Comparison of ENCODE assay signal across 11 cellular contexts in the genomic region with DNA sequence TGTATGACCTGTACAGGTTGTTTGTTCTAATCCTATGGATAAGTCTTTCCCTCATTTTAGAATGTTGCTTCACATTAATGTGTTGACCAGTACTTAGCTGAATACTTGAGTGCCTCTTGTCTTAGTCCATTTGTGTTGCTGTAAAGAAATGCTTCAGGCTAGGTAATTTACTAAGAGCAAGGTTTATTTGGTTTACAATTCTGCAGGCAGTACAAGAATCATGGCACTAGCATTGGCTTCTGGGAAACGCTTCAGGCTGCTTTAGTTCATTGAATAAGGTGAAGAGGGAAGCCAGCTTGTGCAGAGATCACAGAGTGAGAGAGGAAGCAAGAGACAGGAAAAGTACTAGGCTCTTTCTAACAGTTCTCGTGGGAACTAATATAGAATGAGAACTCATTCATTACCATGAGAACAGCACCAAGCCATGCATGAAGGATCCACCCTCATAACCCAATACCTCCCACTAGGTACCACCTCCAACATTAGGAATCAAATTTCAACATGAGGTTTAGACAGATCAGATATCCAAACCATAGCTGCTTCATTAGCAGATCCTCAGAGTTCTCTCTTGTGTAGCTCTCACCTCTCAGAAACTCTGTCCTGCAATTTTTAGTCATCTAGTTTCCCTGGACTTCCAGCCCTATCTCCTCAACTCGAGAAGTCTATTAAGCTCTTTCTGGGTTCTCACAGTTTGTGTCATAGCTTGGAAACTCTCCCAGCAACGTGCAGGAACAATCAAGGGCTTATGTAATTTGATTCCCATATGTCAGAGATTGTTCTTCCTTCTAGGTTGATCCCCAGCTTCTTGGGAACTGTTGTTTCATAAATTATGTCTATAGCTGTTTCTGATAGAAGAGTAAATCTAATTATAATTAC.
A peak's percentile ranks its signal among the peaks of the same experiment; 100 is the strongest.
DNase-seq lines count a peak whose midpoint lies in the region; ATAC-seq, FAIRE-seq and TF ChIP-seq lines count a peak whose summit lies in the region.
"Had no signal": no experiment of that assay in that cellular context is flagged by ENCODE, and none has a peak within 500 bp of the region (broad histone marks: within the 10 kb centered on the region; RNA-seq: fewer than 3 reads in every experiment).

No MANE protein-coding gene starts in this region.

- H2AK5ac ChIP-seq in H9 (ENCODE audit: insufficient read length, low read length): no peak overlapping the region

- H3K27me3 ChIP-seq in H9 (ENCODE audit: insufficient read depth, low read length): no peaks in the 10 kb centered on the region
- H3K27me3 ChIP-seq in HepG2 (ENCODE audit: control insufficient read depth in 1 of 2, insufficient read depth in 2 of 2, low read length in 2 of 2): no peaks in the 10 kb centered on the region
- H3K27me3 ChIP-seq in tibial artery: no peaks in the 10 kb centered on the region

- H3K9ac ChIP-seq in H9 (ENCODE audit: extremely low read depth, insufficient read length, low read length) (no peak overlapping the region), HepG2 (ENCODE audit: insufficient read depth, low read depth, low read length) (no peak overlapping the region)

- H3K56ac ChIP-seq in H9 (ENCODE audit: insufficient read length, low read depth, low read length): no peak overlapping the region

- no peak for FAIRE-seq in HepG2 (lab: Jason Lieb, UNC)

- H4K8ac ChIP-seq in H9 (replicated peaks; ENCODE audit: insufficient read length, low read depth, low read length): no peak overlapping the region

- intact Hi-C loops in cardiac septum (cut with DNase I): no loop called here
- intact Hi-C loops in HepG2 (cut with micrococcal nuclease; ENCODE audit: unreplicated experiment): no loop called here
- intact Hi-C loops in tibial artery (cut with DNase I; ENCODE audit: low total_unique reads): no loop called here

- H3K36me3 Mint-ChIP-seq in H9 (ENCODE audit: insufficient read depth in 1 of 3, low read depth in 3 of 3): peaks cover 0 to 3% (median 1%) of the 10 kb centered on the region in 3 experiments; a peak in 1 of 7 replicates

- no peak overlapping the region for H2BK12ac ChIP-seq in H9 (ENCODE audit: insufficient read length, low read depth, low read length)

- no peak for TF ChIP-seq POLR2A in HepG2 (IDR thresholded peaks at IDR 0.05; ENCODE audit: insufficient read depth in 1 of 2, low read depth in 2 of 2, low read length in 2 of 2)

- H3K4ac ChIP-seq in H9 (ENCODE audit: low read depth, low read length): no peak overlapping the region

- no peak overlapping the region for H2BK15ac ChIP-seq in H9 (ENCODE audit: low read depth, low read length)

- TF ChIP-seq EP300 in HepG2 (IDR thresholded peaks at IDR 0.05; ENCODE audit: low read depth in 2 of 2, low read length in 2 of 2): no peak
- TF ChIP-seq EP300 in HepG2 (CRISPR knock-in tag; IDR thresholded peaks at IDR 0.05; ENCODE audit: borderline replicate concordance): no peak

- H3K27ac ChIP-seq in 22Rv1: peak overlapping the region; percentile 68
- H3K27ac ChIP-seq in H9 (ENCODE audit: insufficient read length, low read depth, low read length): no peak overlapping the region
- H3K27ac ChIP-seq in HepG2 (ENCODE audit: extremely low read length, insufficient read depth, low read length): no peak overlapping the region
- no peak overlapping the region for H3K27ac ChIP-seq in tibial artery
- H3K27ac ChIP-seq: C4-2B had no signal

- H3K23ac ChIP-seq in H9 (ENCODE audit: insufficient read length, low read depth, low read length): no peak overlapping the region

- TF ChIP-seq RAD21 in HepG2 (CRISPR knock-in tag; IDR thresholded peaks at IDR 0.05): no peak

- H4K20me1 ChIP-seq in H9 (ENCODE audit: control insufficient read depth, insufficient read depth, insufficient read length) (no peaks in the 10 kb centered on the region), HepG2 (ENCODE audit: insufficient read depth, low read length) (no peaks in the 10 kb centered on the region)

- CTCF ChIA-PET in HepG2 (lab: Yijun Ruan, JAX; ENCODE audit: low intra/inter-chr PET ratio, low total read pairs): no interaction called here

- no peak for TF ChIP-seq CTCF in 22Rv1 (IDR thresholded peaks at IDR 0.05)
- no peak for TF ChIP-seq CTCF in H9 (conservative IDR thresholded peaks at IDR 0.05)
- TF ChIP-seq CTCF in fibroblast of mammary gland (conservative IDR thresholded peaks at IDR 0.05; ENCODE audit: control insufficient read depth, insufficient read depth, low read depth, low read length): no peak
- no peak for TF ChIP-seq CTCF in HepG2 (CRISPR knock-in tag; IDR thresholded peaks at IDR 0.05)
- no peak for TF ChIP-seq CTCF in tibial artery (IDR thresholded peaks at IDR 0.05)

- H2BK120ac ChIP-seq in H9 (ENCODE audit: low read depth, low read length, poor library complexity, severe bottlenecking): no peak overlapping the region

- H3K36me3 ChIP-seq in HepG2 (replicated peaks in 1 of 2; ENCODE audit: control insufficient read depth in 1 of 2, insufficient read depth in 2 of 2, low read length in 2 of 2) (no peaks in the 10 kb centered on the region), tibial artery (no peaks in the 10 kb centered on the region)

- in situ Hi-C loops in HepG2 (cut with HindIII; ENCODE audit: extremely low pct_ligation_motif_present, low pct_unique_long_range_greater_than_20kb): no loop called here

- H3K27ac Mint-ChIP-seq in H9: peak overlapping the region; percentile 31 to 88 (median 64); a peak in 5 of 7 replicates
- H3K27ac Mint-ChIP-seq: activated naive CD8-positive, alpha-beta T cell treated with anti-CD3 and anti-CD28 coated beads, Interleukin-2, amount 50 U/mL, for 24 hours had no signal

- POLR2A ChIA-PET in HepG2 (lab: Yijun Ruan, JAX): no interaction called here

- no peak overlapping the region for H3K4me3 Mint-ChIP-seq in H9
- H3K4me3 Mint-ChIP-seq: activated naive CD8-positive, alpha-beta T cell treated with anti-CD3 and anti-CD28 coated beads, Interleukin-2, amount 50 U/mL, for 24 hours had no signal

- H3K4me1 Mint-ChIP-seq in H9: peaks cover 12 to 13% of the 10 kb centered on the region in 2 experiments
- H3K4me1 Mint-ChIP-seq: activated naive CD8-positive, alpha-beta T cell treated with anti-CD3 and anti-CD28 coated beads, Interleukin-2, amount 50 U/mL, for 24 hours had no signal

- no peak for DNase-seq in H9
- peak; percentile 14 to 78 for DNase-seq in NCI-H524 (lab: John Stamatoyannopoulos, UW)
- DNase-seq in fibroblast of mammary gland (ENCODE audit: low read depth): peak; percentile 94
- DNase-seq in cardiac septum (ENCODE audit: low spot score): no peak
- no peak for DNase-seq in HepG2 (ENCODE audit: low spot score)
- DNase-seq in tibial artery: no peak
- DNase-seq: activated naive CD8-positive, alpha-beta T cell treated with anti-CD3 and anti-CD28 coated beads, Interleukin-2, amount 50 U/mL, for 24 hours; T1000 had no signal

- H3K18ac ChIP-seq in H9 (ENCODE audit: insufficient read length, low read depth, low read length): no peak overlapping the region

- H3K4me1 ChIP-seq in H9 (ENCODE audit: insufficient read depth, low read length): no peaks in the 10 kb centered on the region; the same call in 1 of the 2 replicates
- H3K4me1 ChIP-seq in HepG2 (ENCODE audit: insufficient read depth, low read length): no peaks in the 10 kb centered on the region
- H3K4me1 ChIP-seq in tibial artery: no peaks in the 10 kb centered on the region

- no peak overlapping the region for H4K5ac ChIP-seq in H9 (ENCODE audit: insufficient read length, low read depth, low read length)

- no peaks in the 10 kb centered on the region for H3K23me2 ChIP-seq in H9 (ENCODE audit: insufficient read length, low read depth, low read length, poor library complexity, severe bottlenecking)

- H3T11ph ChIP-seq in H9 (ENCODE audit: low read length): no peak overlapping the region

- H3K79me1 ChIP-seq in H9 (ENCODE audit: insufficient read depth, low read depth, low read length, poor library complexity, severe bottlenecking): no peaks in the 10 kb centered on the region

- H3K9me3 Mint-ChIP-seq in H9: peaks cover 0 to 3% of the 10 kb centered on the region in 2 experiments; a peak in 1 of 5 replicates

- no peak for ATAC-seq in HG03196 (IDR thresholded peaks at IDR 0.05; ENCODE audit: unreplicated experiment)
- ATAC-seq in HepG2: no peak
- ATAC-seq: activated naive CD8-positive, alpha-beta T cell treated with anti-CD3 and anti-CD28 coated beads, Interleukin-2, amount 50 U/mL, for 24 hours had no signal

- H3K27me3 Mint-ChIP-seq in H9 (ENCODE audit: low read depth): no peaks in the 10 kb centered on the region
- H3K27me3 Mint-ChIP-seq: activated naive CD8-positive, alpha-beta T cell treated with anti-CD3 and anti-CD28 coated beads, Interleukin-2, amount 50 U/mL, for 24 hours had no signal

- no peak overlapping the region for H3K14ac ChIP-seq in H9 (ENCODE audit: insufficient read depth, low read length)

- H2BK5ac ChIP-seq in H9 (ENCODE audit: insufficient read length, low read length): no peak overlapping the region

- H2AFZ ChIP-seq in H9 (ENCODE audit: low read length) (no peak overlapping the region), HepG2 (ENCODE audit: low read length) (no peak overlapping the region)

- H3K79me2 ChIP-seq in H9 (ENCODE audit: insufficient read depth, low read length) (no peaks in the 10 kb centered on the region), HepG2 (ENCODE audit: insufficient read depth, low read length) (no peaks in the 10 kb centered on the region)

- H4K91ac ChIP-seq in H9 (ENCODE audit: insufficient read length, low read depth, low read length): no peak overlapping the region

- H3K4me3 ChIP-seq in fibroblast of mammary gland (ENCODE audit: control insufficient read depth, low read depth, low read length): no peak overlapping the region
- H3K4me3 ChIP-seq in HepG2 (replicated peaks in 1 of 3; ENCODE audit: insufficient read depth in 1 of 3, low read depth in 2 of 3, low read length in 3 of 3): no peak overlapping the region
- H3K4me3 ChIP-seq in tibial artery: no peak overlapping the region

- no peak overlapping the region for H2BK20ac ChIP-seq in H9 (ENCODE audit: low read depth, low read length, poor library complexity, severe bottlenecking)

- no peaks in the 10 kb centered on the region for H3K9me3 ChIP-seq in H9 (ENCODE audit: control insufficient read depth, low read depth, low read length)
- H3K9me3 ChIP-seq in HepG2 (ENCODE audit: low read length): no peaks in the 10 kb centered on the region
- H3K9me3 ChIP-seq in tibial artery: no peaks in the 10 kb centered on the region

- BruUV-seq in HepG2 (replicated peaks; lab: Mats Ljungman, UMichigan): no TSS peak

- H3K4me2 ChIP-seq in H9 (ENCODE audit: insufficient read depth, insufficient read length, low read length): no peak overlapping the region
- H3K4me2 ChIP-seq in HepG2 (ENCODE audit: low read depth, low read length): no peak overlapping the region

- no CpG with 5 or more reads among the region's 4 CpGs for WGBS in H9 (ENCODE audit: extremely low coverage, insufficient read length, low lambda C conversion rate)
- 86% methylated on average over 4 of the region's 4 CpGs for WGBS in HepG2 (ENCODE audit: low lambda C conversion rate)

TF ChIP-seq in HepG2, 621 proteins besides CTCF, POLR2A, EP300 and RAD21 (continues in another document):
- no peak for TF ChIP-seq ZNF879 (CRISPR knock-in tag; IDR thresholded peaks at IDR 0.05)
- no peak for TF ChIP-seq TAF1 (CRISPR knock-in tag; IDR thresholded peaks at IDR 0.05)
- TF ChIP-seq HCFC1 (IDR thresholded peaks at IDR 0.05; ENCODE audit: low read depth, low read length): no peak
- no peak for TF ChIP-seq RFX5 (IDR thresholded peaks at IDR 0.05; ENCODE audit: low read depth, low read length)
- no peak for TF ChIP-seq BCL6 (CRISPR knock-in tag; IDR thresholded peaks at IDR 0.05)

Comparison
In these comparisons a context has a peak if more than half of its experiments do, and no peak if none do; other contexts are left out.
1. DNase-seq: peak in NCI-H524 (2 of 2) and fibroblast of mammary gland (single experiment); none in H9 (single experiment), cardiac septum (single experiment), HepG2 (single experiment) and tibial artery (0 of 2).